In the genomic region with DNA sequence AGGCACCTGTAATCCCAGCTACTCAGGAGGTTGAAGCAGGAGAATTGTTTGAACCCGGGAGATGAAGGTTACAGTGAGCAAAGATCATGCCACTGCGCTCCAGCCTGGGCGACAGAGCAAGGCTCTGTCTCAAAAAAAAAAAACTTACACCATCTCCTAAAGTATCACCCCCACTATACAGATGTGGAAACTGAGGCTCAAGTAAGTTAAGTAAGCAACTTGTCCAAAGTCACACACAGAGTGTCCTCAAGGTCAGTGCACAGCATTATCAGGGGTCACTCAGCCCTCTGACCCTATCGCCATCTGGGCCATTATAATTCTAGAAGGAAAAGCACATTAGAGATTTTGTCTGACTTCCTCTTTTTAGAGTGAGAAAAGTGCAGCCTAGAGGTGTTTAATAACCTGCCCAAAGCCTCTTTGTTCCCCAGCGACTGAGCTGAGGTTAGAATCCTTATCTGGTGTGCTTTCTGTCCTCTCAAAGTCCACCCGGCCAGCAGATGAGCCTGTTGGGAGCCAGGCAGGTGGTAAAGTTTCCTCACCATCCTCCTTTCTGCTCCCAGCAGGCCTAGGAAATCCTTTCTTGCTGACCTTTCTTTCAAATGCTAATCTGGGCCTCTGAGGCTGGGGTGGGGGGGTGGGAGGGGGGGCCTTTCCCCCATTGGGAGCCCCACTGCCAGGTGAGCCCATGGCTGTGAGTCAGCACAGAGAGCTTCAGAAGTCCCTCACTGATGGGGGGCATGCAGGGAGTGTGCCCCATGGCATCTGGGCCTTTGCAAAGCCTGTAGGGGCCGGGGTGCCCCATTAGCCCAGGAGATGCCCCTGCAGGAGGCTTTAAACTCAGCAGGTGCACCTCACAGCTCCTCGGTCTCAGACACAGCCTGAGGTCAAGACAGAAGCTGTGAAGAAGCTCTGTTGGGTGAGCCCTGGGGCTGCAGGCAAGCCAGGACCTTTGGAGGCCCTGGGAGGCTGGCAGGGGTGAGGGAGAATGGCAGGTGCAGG, we compare ENCODE assay signal across 21 cellular contexts. TPM values are rescaled to one million over a fixed set of nuclear protein-coding genes. Genes with fewer than 3 reads are reported as not detected.
DNase-seq lines count a peak whose midpoint lies in the region; ATAC-seq, FAIRE-seq and TF ChIP-seq lines count a peak whose summit lies in the region.
"Had no signal": no experiment of that assay in that cellular context is flagged by ENCODE, and none has a peak within 500 bp of the region (broad histone marks: within the 10 kb centered on the region; RNA-seq: fewer than 3 reads in every experiment).

No MANE protein-coding gene starts in this region.

- in situ Hi-C loops in mammary epithelial cell (cut with MboI; ENCODE audit: low sequenced_read_pairs in 2 of 2), result loop anchor here in 1 of 2 donors (25.0 kb wide), 1 partner anchor 262 kb away; no protein-coding TSS in a partner anchor

- no peak overlapping the region for H3K9ac ChIP-seq in Karpas-422 (ENCODE audit: low read length)
- no peak overlapping the region for H3K9ac ChIP-seq in iPS-20b (ENCODE audit: low read depth, low read length)
- H3K9ac ChIP-seq in mammary epithelial cell (ENCODE audit: insufficient read depth, low read length), result no peak overlapping the region

- H3K4me1 ChIP-seq in Karpas-422 (ENCODE audit: low read length) (peaks cover 14% of the 10 kb centered on the region), iPS-20b (ENCODE audit: insufficient read depth, low read length) (peaks cover 12% of the 10 kb centered on the region), mammary epithelial cell (ENCODE audit: insufficient read depth, low read length) (peaks cover 13% of the 10 kb centered on the region)
- H3K4me1 ChIP-seq: Peyer's patch, thyroid gland had no signal

- no peaks in the 10 kb centered on the region for H3K9me2 ChIP-seq in Karpas-422 (replicated peaks; ENCODE audit: insufficient read depth, low read length)

- FAIRE-seq in GM18507 (lab: Jason Lieb, UNC), result peak; percentile 58
- FAIRE-seq: endothelial cell of umbilical vein had no signal

- intact Hi-C loops in mammary epithelial cell (cut with micrococcal nuclease), result loop anchor here (2.0 kb wide), 1 partner anchor 61 kb away; no protein-coding TSS in a partner anchor

- ATAC-seq in GM21528 (IDR thresholded peaks at IDR 0.05; ENCODE audit: low FRiP score, unreplicated experiment), result peak; percentile 60
- no peak for ATAC-seq in activated CD4-positive, CD25-positive, alpha-beta regulatory T cell treated with anti-CD3 and anti-CD28 coated beads, Interleukin-2, amount 50 U/mL, for 24 hours
- ATAC-seq in HG02870 (IDR thresholded peaks at IDR 0.05; ENCODE audit: unreplicated experiment), result no peak
- ATAC-seq: right cardiac atrium had no signal

- CTCF ChIA-PET in mammary epithelial cell (lab: Charles Lee; ENCODE audit: low non-redundant PET), result no interaction called here

- WGBS in mammary epithelial cell (ENCODE audit: low coverage, missing lambda C conversion rate), result 100% methylated on average over 6 of the region's 8 CpGs

- H3K9me3 ChIP-seq in Karpas-422 (ENCODE audit: low read length), result no peaks in the 10 kb centered on the region
- peaks cover 16% of the 10 kb centered on the region for H3K9me3 ChIP-seq in iPS-20b (ENCODE audit: insufficient read depth, low read depth, low read length)
- H3K9me3 ChIP-seq in mammary epithelial cell (replicated peaks; ENCODE audit: insufficient read depth, low read length), result peaks cover 1% of the 10 kb centered on the region
- H3K9me3 ChIP-seq: thyroid gland had no signal

- no peak overlapping the region for H3K4me2 ChIP-seq in Karpas-422 (ENCODE audit: low read depth, low read length, poor library complexity, severe bottlenecking)
- no peak overlapping the region for H3K4me2 ChIP-seq in mammary epithelial cell (ENCODE audit: insufficient read depth, low read depth, low read length)

- no peak for TF ChIP-seq CTCF in mammary epithelial cell (conservative IDR thresholded peaks at IDR 0.05 in 1 of 2, IDR thresholded peaks at IDR 0.05 in 1 of 2; ENCODE audit: extremely low read depth in 1 of 2, insufficient read depth in 1 of 2, low read depth in 1 of 2, low read length in 2 of 2)

- H4K20me1 ChIP-seq in Karpas-422 (ENCODE audit: insufficient read depth, low read depth, low read length) (no peaks in the 10 kb centered on the region), mammary epithelial cell (ENCODE audit: insufficient read depth, low read length) (no peaks in the 10 kb centered on the region)

- H3K36me3 ChIP-seq in Karpas-422 (ENCODE audit: insufficient read depth, low read length) (no peaks in the 10 kb centered on the region), iPS-20b (ENCODE audit: insufficient read depth, low read depth, low read length) (no peaks in the 10 kb centered on the region), mammary epithelial cell (ENCODE audit: insufficient read depth, low read length) (no peaks in the 10 kb centered on the region)
- H3K36me3 ChIP-seq: Peyer's patch, thyroid gland had no signal

- H3K79me2 ChIP-seq in Karpas-422 (ENCODE audit: low read length) (no peaks in the 10 kb centered on the region), mammary epithelial cell (ENCODE audit: insufficient read depth, low read length) (no peaks in the 10 kb centered on the region)

- H3K27ac ChIP-seq in Karpas-422 (ENCODE audit: low read length) (peak overlapping the region; percentile 30; the same call in 1 of the 2 replicates), iPS-20b (ENCODE audit: low read length) (no peak overlapping the region), mammary epithelial cell (ENCODE audit: insufficient read depth, low read depth, low read length) (no peak overlapping the region)
- H3K27ac ChIP-seq: Peyer's patch, thyroid gland had no signal

- no peak overlapping the region for H3K4me3 ChIP-seq in Karpas-422 (ENCODE audit: low read length)
- H3K4me3 ChIP-seq in iPS-20b (ENCODE audit: low read length), result peak overlapping the region; percentile 20; the same call in 1 of the 2 replicates
- H3K4me3 ChIP-seq in mammary epithelial cell (replicated peaks in 1 of 3; ENCODE audit: insufficient read depth in 1 of 3, low read depth in 2 of 3, low read length in 3 of 3), result no peak overlapping the region
- H3K4me3 ChIP-seq: Peyer's patch, thyroid gland had no signal

- BruUV-seq in mammary epithelial cell (replicated peaks; lab: Mats Ljungman, UMichigan), result no TSS peak

- DNase-seq in GM18507 (ENCODE audit: extremely low spot score, insufficient read length, low read depth) (no peak), Karpas-422 (peak; percentile 68), mammary epithelial cell (no peak), NAMALWA (ENCODE audit: low spot score) (no peak)
- DNase-seq: activated CD8-positive, alpha-beta memory T cell treated with anti-CD3 and anti-CD28 coated beads for 24 hours; amygdala; foreskin melanocyte; immature natural killer cell; KG1; NCI-H1436; NCI-H510A; right cardiac atrium; stimulated activated CD4-positive, alpha-beta T cell treated with anti-CD3 and anti-CD28 coated beads, Interleukin-2, amount 100 ng/mL, for 24 hours; SW 1271; thyroid gland had no signal

- dilution Hi-C loops in mammary epithelial cell (cut with HindIII; ENCODE audit: low sequenced_read_pairs), result loop anchor here (25.0 kb wide), 2 partner anchors 262 to 487 kb away; no protein-coding TSS in a partner anchor

- H2AFZ ChIP-seq in Karpas-422 (ENCODE audit: low read length) (no peak overlapping the region), mammary epithelial cell (ENCODE audit: low read depth, low read length) (no peak overlapping the region)

- H3K27me3 ChIP-seq in Karpas-422 (ENCODE audit: low read length) (peaks cover 3% of the 10 kb centered on the region; the same call in 1 of the 2 replicates), iPS-20b (ENCODE audit: insufficient read depth, low read length) (no peaks in the 10 kb centered on the region), mammary epithelial cell (ENCODE audit: insufficient read depth, low read length) (no peaks in the 10 kb centered on the region)
- H3K27me3 ChIP-seq: Peyer's patch, thyroid gland had no signal

RNA-seq across cellular contexts. Expression of gene KCNMA1, which starts 12.0 kb away (rescaled TPM):
- 13.2 and 31.3 TPM in 2 replicates for total RNA-seq in Karpas-422 (2014; rRNA removed; shearing (Covaris generic); ENCODE audit: low replicate concordance)
- 10 to 100 TPM in 1 of 2 donors, 1 to 10 TPM in 1; 3.8 to 45.9 TPM for total RNA-seq in mammary epithelial cell
- polyA plus RNA-seq in mammary epithelial cell, result 29.7 TPM
- polyA minus RNA-seq in mammary epithelial cell, result 62.8 TPM
- polyA plus RNA-seq: immature natural killer cell had no signal
